ENCODE assay signal across 1 cellular context in genomic region chr12:122738561-122738960, GRCh38.
A peak's percentile ranks its signal among the peaks of the same experiment; 100 is the strongest.
TF ChIP-seq lines count a peak whose summit lies in the region.

No MANE protein-coding gene starts in this region.

TF ChIP-seq in K562, 482 proteins besides CTCF, POLR2A, EP300 and RAD21:
- TF ChIP-seq POLR2G (IDR thresholded peaks at IDR 0.05; ENCODE audit: low read depth, low read length) (no peak), THRA (IDR thresholded peaks at IDR 0.05) (no peak), FOSL1 (tag; conservative IDR thresholded peaks at IDR 0.05) (0 out of 2 replicates have a peak, but pooled peaks have one; percentile 30)
